In genomic region chr10:18516851-18517250, GRCh38 we compare ENCODE assay signal across 9 cellular contexts.
"Had no signal": no experiment of that assay in that cellular context is flagged by ENCODE, and none has a peak within 500 bp of the region (broad histone marks: within the 10 kb centered on the region; RNA-seq: fewer than 3 reads in every experiment).

No MANE protein-coding gene starts in this region.

- DNase-seq: GM23248, GOT3, H7, H9, HCEC 1CT, HFFc6 had no signal

- H3K9me3 ChIP-seq: HAP-1 had no signal

- H2AFZ ChIP-seq: GM23248, GM23338 had no signal

- H3K27ac ChIP-seq: GM23248 had no signal

- ATAC-seq: GM23338, HCT116 had no signal

- H3K4me3 ChIP-seq: GM23248, GM23338, HAP-1 had no signal

- H3K9ac ChIP-seq: GM23248 had no signal

- H3K4me2 ChIP-seq: GM23338 had no signal
